Comparison of ENCODE assay signal across 17 cellular contexts in the genomic region with DNA sequence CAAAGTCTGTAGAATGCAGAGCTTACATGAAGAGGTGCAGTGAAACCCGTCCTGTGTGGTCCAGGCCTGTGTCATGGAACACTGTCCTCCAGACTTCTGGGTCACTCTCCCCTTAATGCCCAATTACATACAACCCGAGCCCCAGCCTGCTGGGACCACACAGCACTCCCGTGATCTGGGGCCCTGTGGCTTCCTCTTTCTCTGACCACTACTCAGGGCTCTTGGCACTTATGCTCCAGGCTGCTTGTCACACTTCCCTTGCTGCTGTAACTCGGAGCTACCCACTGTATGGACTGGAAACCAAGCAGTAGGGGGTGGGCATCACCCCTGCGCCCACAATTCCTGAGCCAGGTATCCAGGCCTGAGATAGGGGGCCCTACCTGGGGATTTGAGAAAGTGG. TPM values are rescaled to one million over a fixed set of nuclear protein-coding genes. Genes with fewer than 3 reads are reported as not detected.
A peak's percentile ranks its signal among the peaks of the same experiment; 100 is the strongest.
DNase-seq lines count a peak whose midpoint lies in the region; ATAC-seq and TF ChIP-seq lines count a peak whose summit lies in the region.
"Had no signal": no experiment of that assay in that cellular context is flagged by ENCODE, and none has a peak within 500 bp of the region (broad histone marks: within the 10 kb centered on the region; RNA-seq: fewer than 3 reads in every experiment).

No MANE protein-coding gene starts in this region.

- no peak overlapping the region for H3K4me3 Mint-ChIP-seq in T-helper 17 cell

- H3K27ac ChIP-seq in Peyer's patch (no peak overlapping the region), prostate gland (no peak overlapping the region)
- H3K27ac ChIP-seq: GM23248, psoas muscle, SK-N-MC had no signal

- H3K9me3 ChIP-seq in Peyer's patch (no peaks in the 10 kb centered on the region), prostate gland (no peaks in the 10 kb centered on the region), T-helper 17 cell (ENCODE audit: control insufficient read depth, low read length, poor library complexity, severe bottlenecking) (no peaks in the 10 kb centered on the region)
- H3K9me3 ChIP-seq: psoas muscle had no signal

- TF ChIP-seq CTCF in Peyer's patch (IDR thresholded peaks at IDR 0.05): no peak
- TF ChIP-seq CTCF in prostate gland (IDR thresholded peaks at IDR 0.05): no peak

- no peaks in the 10 kb centered on the region for H3K27me3 ChIP-seq in Peyer's patch
- H3K27me3 ChIP-seq in prostate gland (replicated peaks; ENCODE audit: insufficient read depth): no peaks in the 10 kb centered on the region

- H3K4me1 ChIP-seq in Peyer's patch (no peaks in the 10 kb centered on the region), prostate gland (replicated peaks) (no peaks in the 10 kb centered on the region)
- H3K4me1 ChIP-seq: psoas muscle had no signal

- intact Hi-C loops in left cardiac atrium (cut with DNase I) (no loop called here), prostate gland (cut with DNase I) (no loop called here)

- ATAC-seq in left cardiac atrium: peak; percentile 23 to 51
- no peak for ATAC-seq in T-helper 17 cell
- ATAC-seq: psoas muscle had no signal

- 74% methylated on average over 5 of the region's 5 CpGs for WGBS in prostate gland

- H3K36me3 Mint-ChIP-seq in T-helper 17 cell (ENCODE audit: low read depth): no peaks in the 10 kb centered on the region

- peaks cover 14% of the 10 kb centered on the region for H3K27me3 Mint-ChIP-seq in T-helper 17 cell

- no peaks in the 10 kb centered on the region for H3K36me3 ChIP-seq in Peyer's patch
- no peaks in the 10 kb centered on the region for H3K36me3 ChIP-seq in prostate gland

- no peak overlapping the region for H3K4me3 ChIP-seq in Peyer's patch
- H3K4me3 ChIP-seq in prostate gland: no peak overlapping the region
- H3K4me3 ChIP-seq: GM23248, psoas muscle, SK-N-MC had no signal

- H3K27ac Mint-ChIP-seq in T-helper 17 cell: no peak overlapping the region

- TF ChIP-seq POLR2A in Peyer's patch (IDR thresholded peaks at IDR 0.05) (no peak), prostate gland (IDR thresholded peaks at IDR 0.05) (no peak)

- in situ Hi-C loops in G401 (cut with HindIII; ENCODE audit: low sequenced_read_pairs): no loop called here

- DNase-seq in GF-D8 (lab: John Stamatoyannopoulos, UW) (peak; percentile 4), Peyer's patch (peak; percentile 21 to 53 (median 46)), left cardiac atrium (no peak), prostate gland (ENCODE audit: low spot score) (peak; percentile 3), SHP77 treated with DMSO at 0.1 percent for 48 hours (lab: John Stamatoyannopoulos, UW) (no peak), G401 (ENCODE audit: low spot score) (no peak), NCI-H2107 (lab: John Stamatoyannopoulos, UW) (no peak), T-helper 17 cell (no peak)
- DNase-seq: activated CD4-positive, CD25-positive, alpha-beta regulatory T cell; activated T-cell treated with anti-CD3 and anti-CD28 coated beads, Interleukin-2, amount 50 U/mL, for 1 hour; DMS79; GM23248; IMR-90; NCI-H774; stimulated activated CD4-positive, alpha-beta T cell treated with anti-CD3 and anti-CD28 coated beads, Interleukin-1b, Interleukin-23, amount 100 ng/mL, for 48 hours had no signal

- peaks cover 18% of the 10 kb centered on the region for H3K4me1 Mint-ChIP-seq in T-helper 17 cell

RNA-seq across cellular contexts. Expression of a gene that starts 10.3 kb away (rescaled TPM):
- total RNA-seq in Peyer's patch: not detected
- total RNA-seq in left cardiac atrium: not detected
- total RNA-seq in prostate gland: not detected
- total RNA-seq in G401 (2014; rRNA removed; shearing (Covaris generic)): not detected in 2 replicates
- not detected for total RNA-seq in T-helper 17 cell
- total RNA-seq: GM23248, IMR-90, psoas muscle had no signal

RNA-seq across cellular contexts. Expression of a gene that starts 23.5 kb away (rescaled TPM):
- total RNA-seq in Peyer's patch (not detected), left cardiac atrium (not detected), prostate gland (not detected), T-helper 17 cell (not detected)
- total RNA-seq in G401 (2014; rRNA removed; shearing (Covaris generic)): not detected in 2 replicates
- total RNA-seq: GM23248, IMR-90, psoas muscle had no signal

RNA-seq across cellular contexts. Expression of a gene that starts 38.7 kb away (rescaled TPM):
- 10 to 100 TPM in 1 of 4 donors, 1 to 10 TPM in 2, not detected in 1; 1.1 to 12.4 (median 7.4) TPM for total RNA-seq in Peyer's patch
- 1 to 10 TPM; 1.6 to 4.4 TPM for total RNA-seq in left cardiac atrium
- 1 to 10 TPM in 1 of 2 donors, under 1 TPM in 1; 0.23 to 7.9 TPM for total RNA-seq in prostate gland
- total RNA-seq in G401 (2014; rRNA removed; shearing (Covaris generic)): 7.3 TPM in 1 of 2 replicates, not detected in the other
- total RNA-seq in T-helper 17 cell: 10 to 100 TPM; 18.0 to 22.2 TPM
- total RNA-seq: IMR-90 had no signal

Comparison
In these comparisons a context has a peak if more than half of its experiments do, and no peak if none do; other contexts are left out.
1. DNase-seq: peak in GF-D8 (single experiment), Peyer's patch (3 of 3) and prostate gland (single experiment); none in left cardiac atrium (single experiment), SHP77 treated with DMSO at 0.1 percent for 48 hours (single experiment), G401 (single experiment), NCI-H2107 (single experiment) and T-helper 17 cell (0 of 3).